ENCODE assay signal across 14 cellular contexts in the genomic region with DNA sequence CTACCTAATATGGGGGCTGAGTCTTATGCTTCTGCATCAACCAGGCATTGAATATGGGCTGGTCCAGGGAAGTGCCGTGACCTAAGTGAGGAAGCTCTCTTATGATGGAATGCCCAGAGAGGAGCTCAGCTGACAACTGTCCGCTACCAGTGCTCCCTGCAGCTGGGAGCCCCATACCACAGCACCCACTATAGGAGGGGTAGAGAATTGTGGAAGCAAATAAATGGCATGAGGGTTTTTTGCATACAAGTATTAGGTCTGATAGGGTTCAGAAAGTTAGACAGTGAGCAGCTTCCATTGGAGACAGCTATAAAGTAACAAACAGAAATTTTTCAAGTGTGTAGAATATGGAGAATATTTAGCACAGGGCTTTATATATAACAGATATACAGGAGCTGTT. TPM values are rescaled to one million over a fixed set of nuclear protein-coding genes. Genes with fewer than 3 reads are reported as not detected.
DNase-seq lines count a peak whose midpoint lies in the region; ATAC-seq, FAIRE-seq and TF ChIP-seq lines count a peak whose summit lies in the region.
"Had no signal": no experiment of that assay in that cellular context is flagged by ENCODE, and none has a peak within 500 bp of the region (broad histone marks: within the 10 kb centered on the region; RNA-seq: fewer than 3 reads in every experiment).

No MANE protein-coding gene starts in this region.

- TF ChIP-seq RAD21 in K562 (CRISPR knock-in tag; conservative IDR thresholded peaks at IDR 0.05 in 1 of 2, IDR thresholded peaks at IDR 0.05 in 1 of 2): no peak

- intact Hi-C loops in left ventricle myocardium inferior (cut with micrococcal nuclease): no loop called here
- intact Hi-C loops in Right ventricle myocardium superior (cut with DNase I): no loop called here
- intact Hi-C loops in K562 (cut with micrococcal nuclease): no loop called here

- H3K4me3 Mint-ChIP-seq in nephron progenitor cell: no peak overlapping the region
- H3K4me3 Mint-ChIP-seq: type B pancreatic cell had no signal

- no peak overlapping the region for H3K4me2 ChIP-seq in K562 (ENCODE audit: insufficient read depth, low read length)

- no peak for DNase-seq in left ventricle myocardium inferior
- no peak for DNase-seq in Right ventricle myocardium superior
- DNase-seq in NAMALWA (ENCODE audit: low spot score): peak; percentile 47
- DNase-seq in K562 (ENCODE audit: extremely low read depth in 1 of 4, low spot score in 3 of 4): no peak
- no peak for DNase-seq in retinal pigment epithelial cell (ENCODE audit: low read depth)
- DNase-seq in nephron progenitor cell: no peak
- no peak for DNase-seq in amygdala (lab: John Stamatoyannopoulos, UW)
- DNase-seq: activated CD4-positive, alpha-beta T cell treated with anti-CD3 and anti-CD28 coated beads, Interleukin-2, amount 50 U/mL, for 1 hour; BE2C; stimulated activated CD4-positive, alpha-beta T cell treated with anti-CD3 and anti-CD28 coated beads, Interleukin-4, amount 100 ng/mL, for 1 hour had no signal

- peaks cover 57% of the 10 kb centered on the region for H3K79me2 ChIP-seq in K562 (ENCODE audit: control insufficient read depth, insufficient read depth, low read length)

- ATAC-seq in Right ventricle myocardium superior (ENCODE audit: poor library complexity) (no peak), K562 (no peak), HG02571 (IDR thresholded peaks at IDR 0.05; ENCODE audit: unreplicated experiment) (no peak)

- H3K36me3 Mint-ChIP-seq in nephron progenitor cell (ENCODE audit: low read depth): peaks cover 37% of the 10 kb centered on the region

- POLR2A ChIA-PET in K562 (lab: Yijun Ruan, JAX): interaction anchor here (0.6 to 1.3 kb wide), 3 partner anchors 11 to 299 kb away, joined by 3 to 6 read pairs (median 3); no protein-coding TSS in a partner anchor

- peaks cover 60% of the 10 kb centered on the region for H3K4me1 Mint-ChIP-seq in nephron progenitor cell

- 88% methylated on average over 2 of the region's 2 CpGs for WGBS in K562 (ENCODE audit: insufficient coverage, low coverage, missing lambda C conversion rate)

- H3K9me3 Mint-ChIP-seq in nephron progenitor cell: no peaks in the 10 kb centered on the region
- H3K9me3 Mint-ChIP-seq: activated T-helper 2 cell treated with anti-CD3 and anti-CD28 coated beads, Interferon-gamma antibody, Interleukin-2, Interleukin-4, amounts not matched to agents 10 μg/mL and 5 μg/mL and 100 μg/mL, durations not matched to agents 14 hours and 24 hours and 36 hours; type B pancreatic cell had no signal

- H3K9me3 ChIP-seq in left ventricle myocardium inferior (replicated peaks) (no peaks in the 10 kb centered on the region), K562 (replicated peaks; ENCODE audit: control insufficient read depth, insufficient read depth, low read depth, low read length) (no peaks in the 10 kb centered on the region)
- H3K9me3 ChIP-seq: BE2C had no signal

- TF ChIP-seq CTCF in left ventricle myocardium inferior (IDR thresholded peaks at IDR 0.05; ENCODE audit: borderline replicate concordance): no peak
- peak; percentile 25 to 39 (median 36); a peak in 4 of 6 replicates for TF ChIP-seq CTCF in K562 (IDR thresholded peaks at IDR 0.05 in 2 of 3, conservative IDR thresholded peaks at IDR 0.05 in 1 of 3; ENCODE audit: insufficient read depth in 2 of 3, low read depth in 1 of 3, low read length in 3 of 3)
- TF ChIP-seq CTCF in retinal pigment epithelial cell (conservative IDR thresholded peaks at IDR 0.05; ENCODE audit: low read depth, low read length): peak; percentile 32
- TF ChIP-seq CTCF in nephron progenitor cell (IDR thresholded peaks at IDR 0.05): no peak

- in situ Hi-C loops in K562 (cut with MboI): no loop called here

- FAIRE-seq in K562 (lab: Jason Lieb, UNC): no peak

- H3K4me1 ChIP-seq in left ventricle myocardium inferior (peaks cover 73% of the 10 kb centered on the region), K562 (replicated peaks in 1 of 2; ENCODE audit: control insufficient read depth in 2 of 2, insufficient read depth in 2 of 2, low read length in 2 of 2) (peaks cover under 1 to 2% of the 10 kb centered on the region in 2 experiments; a peak in 3 of 5 replicates)
- H3K4me1 ChIP-seq: BE2C had no signal

- H4K20me1 ChIP-seq in K562 (replicated peaks; ENCODE audit: control insufficient read depth, insufficient read depth, low read length): no peaks in the 10 kb centered on the region; the same call in 1 of the 2 replicates

- peaks cover 3% of the 10 kb centered on the region for H3K27me3 Mint-ChIP-seq in nephron progenitor cell (ENCODE audit: low read depth, poor library complexity)
- H3K27me3 Mint-ChIP-seq: type B pancreatic cell had no signal

- no TSS peak for BruUV-seq in K562 (replicated peaks; lab: Mats Ljungman, UMichigan)

- TF ChIP-seq POLR2A in K562 (conservative IDR thresholded peaks at IDR 0.05): no peak

- CTCF ChIA-PET in K562 (lab: Yijun Ruan, JAX; ENCODE audit: low intra/inter-chr PET ratio): no interaction called here

- H3K27ac ChIP-seq in left ventricle myocardium inferior (replicated peaks): peak overlapping the region; percentile 82
- H3K27ac ChIP-seq in K562 (ENCODE audit: extremely low read depth, low read depth, low read length): no peak overlapping the region

- H3K9ac ChIP-seq in K562 (ENCODE audit: insufficient read depth in 1 of 2, low read depth in 2 of 2, low read length in 2 of 2): no peak overlapping the region

- H3K27ac Mint-ChIP-seq in nephron progenitor cell: no peak overlapping the region
- H3K27ac Mint-ChIP-seq: activated T-helper 2 cell treated with anti-CD3 and anti-CD28 coated beads, Interferon-gamma antibody, Interleukin-2, Interleukin-4, amounts not matched to agents 10 μg/mL and 5 μg/mL and 100 μg/mL, durations not matched to agents 14 hours and 24 hours and 36 hours; type B pancreatic cell had no signal

- H3K27me3 ChIP-seq in left ventricle myocardium inferior (ENCODE audit: low read depth): no peaks in the 10 kb centered on the region
- H3K27me3 ChIP-seq in K562 (ENCODE audit: control insufficient read depth in 2 of 2, insufficient read depth in 2 of 2, low read length in 2 of 2): no peaks in the 10 kb centered on the region
- H3K27me3 ChIP-seq: BE2C had no signal

- TF ChIP-seq EP300 in K562 (IDR thresholded peaks at IDR 0.05; ENCODE audit: low read length): no peak

- peaks cover 3% of the 10 kb centered on the region for H3K9me1 ChIP-seq in K562 (ENCODE audit: control insufficient read depth, insufficient read depth, low read length)

- H2AFZ ChIP-seq in K562 (ENCODE audit: low read depth, low read length): no peak overlapping the region

- H3K36me3 ChIP-seq in left ventricle myocardium inferior (peaks cover 48% of the 10 kb centered on the region), K562 (ENCODE audit: control insufficient read depth, insufficient read depth, low read length) (peaks cover 79% of the 10 kb centered on the region)

- H3K4me3 ChIP-seq in left ventricle myocardium inferior (peak overlapping the region; percentile 88), K562 (no peak overlapping the region), retinal pigment epithelial cell (ENCODE audit: low read length) (no peak overlapping the region)

TF ChIP-seq in K562, 482 proteins besides CTCF, POLR2A, EP300 and RAD21 (continues in another document):
- TF ChIP-seq HOXB6 (CRISPR knock-in tag; IDR thresholded peaks at IDR 0.05; ENCODE audit: borderline replicate concordance): no peak

RNA-seq across cellular contexts. Expression of gene TIMM21, which starts 4.6 kb away (rescaled TPM):
- total RNA-seq in left ventricle myocardium inferior (172 TPM), Right ventricle myocardium superior (158 TPM), K562 (2014; rRNA removed) (90.7 and 94.0 TPM in 2 replicates), K562 (2014; rRNA removed; fragmentation: Illumina TruSeq; extraction: Trizol) (56.2 and 67.4 TPM in 2 replicates), K562 (2015; rRNA removed; fragmentation: Illumina TruSeq; extraction: Trizol) (60.4 and 66.1 TPM in 2 replicates), K562 (2021) (54.7 and 64.6 TPM in 2 replicates)
- total RNA-seq in K562 (2011; cell fraction: chromatin; rRNA removed; ENCODE audit: low replicate concordance): 57.0 and 80.6 TPM in 2 replicates
- total RNA-seq in K562 (2011; cell fraction: nucleolus; rRNA removed): 44.4 and 51.5 TPM in 2 replicates
- total RNA-seq in K562 (2011; cell fraction: nucleoplasm; rRNA removed): 66.5 and 69.2 TPM in 2 replicates
- polyA plus RNA-seq in K562 (2011; rRNA removed) (56.8 and 75.7 TPM in 2 replicates), K562 (2014; fragmentation: Illumina TruSeq; extraction: Trizol) (83.3 and 84.8 TPM in 2 replicates), K562 (2014; fragmentation: Nextera tagmentation; extraction: Ambion mirVana) (100 to 1,000 TPM; 187 to 229 TPM), K562 (2014; rRNA removed) (114 and 154 TPM in 2 replicates)
- polyA plus RNA-seq in K562 (2011; cell fraction: cytosol; rRNA removed): 33.1 and 51.2 TPM in 2 replicates
- 62.3 and 82.0 TPM in 2 replicates for polyA plus RNA-seq in K562 (2011; cell fraction: nucleus; rRNA removed)
- 32.8 and 87.1 TPM in 2 replicates for polyA plus RNA-seq in K562 (2012)
- polyA minus RNA-seq in K562 (2011; rRNA and poly(A)+ RNA removed): 58.6 and 78.6 TPM in 2 replicates
- polyA minus RNA-seq in K562 (2011; cell fraction: cytosol; rRNA and poly(A)+ RNA removed): 20.8 and 22.0 TPM in 2 replicates
- 22.3 and 50.8 TPM in 2 replicates for polyA minus RNA-seq in K562 (2011; cell fraction: nucleus; rRNA and poly(A)+ RNA removed)

RNA-seq across cellular contexts. Expression of gene FBXO15, which starts 5.3 kb away (rescaled TPM):
- not detected for total RNA-seq in left ventricle myocardium inferior
- not detected for total RNA-seq in Right ventricle myocardium superior
- 0.26 TPM in 1 of 2 replicates, not detected in the other for total RNA-seq in K562 (2011; cell fraction: chromatin; rRNA removed; ENCODE audit: low replicate concordance)
- total RNA-seq in K562 (2011; cell fraction: nucleolus; rRNA removed): not detected in 2 replicates
- 0.99 TPM in 1 of 2 replicates, not detected in the other for total RNA-seq in K562 (2011; cell fraction: nucleoplasm; rRNA removed)
- total RNA-seq in K562 (2014; rRNA removed): 0.24 TPM in 1 of 2 replicates, not detected in the other
- 0.16 and 0.36 TPM in 2 replicates for total RNA-seq in K562 (2014; rRNA removed; fragmentation: Illumina TruSeq; extraction: Trizol)
- total RNA-seq in K562 (2015; rRNA removed; fragmentation: Illumina TruSeq; extraction: Trizol): 0.26 and 0.43 TPM in 2 replicates
- 0.29 and 0.58 TPM in 2 replicates for total RNA-seq in K562 (2021)
- 0.23 and 0.25 TPM in 2 replicates for polyA plus RNA-seq in K562 (2011; rRNA removed)
- 0.21 TPM in 1 of 2 replicates, not detected in the other for polyA plus RNA-seq in K562 (2011; cell fraction: cytosol; rRNA removed)
- polyA plus RNA-seq in K562 (2011; cell fraction: nucleus; rRNA removed): 0.31 and 0.40 TPM in 2 replicates
- 0.22 and 0.26 TPM in 2 replicates for polyA plus RNA-seq in K562 (2012)
- polyA plus RNA-seq in K562 (2014; fragmentation: Illumina TruSeq; extraction: Trizol): 0.07 and 0.48 TPM in 2 replicates
- under 1 TPM; 0.15 to 0.35 TPM for polyA plus RNA-seq in K562 (2014; fragmentation: Nextera tagmentation; extraction: Ambion mirVana)
- polyA plus RNA-seq in K562 (2014; rRNA removed): 0.08 and 0.11 TPM in 2 replicates
- polyA minus RNA-seq in K562 (2011; rRNA and poly(A)+ RNA removed): 0.57 and 0.60 TPM in 2 replicates
- not detected in 2 replicates for polyA minus RNA-seq in K562 (2011; cell fraction: cytosol; rRNA and poly(A)+ RNA removed)
- 0.13 and 0.44 TPM in 2 replicates for polyA minus RNA-seq in K562 (2011; cell fraction: nucleus; rRNA and poly(A)+ RNA removed)
- total RNA-seq: HT-29 had no signal

Comparison
In these comparisons a context has a peak if more than half of its experiments do, and no peak if none do; other contexts are left out.
1. CTCF ChIP-seq: peak in K562 (3 of 3) and retinal pigment epithelial cell (single experiment); none in left ventricle myocardium inferior (single experiment) and nephron progenitor cell (single experiment).